8 cellular contexts compared by ENCODE assay signal in the genomic region with DNA sequence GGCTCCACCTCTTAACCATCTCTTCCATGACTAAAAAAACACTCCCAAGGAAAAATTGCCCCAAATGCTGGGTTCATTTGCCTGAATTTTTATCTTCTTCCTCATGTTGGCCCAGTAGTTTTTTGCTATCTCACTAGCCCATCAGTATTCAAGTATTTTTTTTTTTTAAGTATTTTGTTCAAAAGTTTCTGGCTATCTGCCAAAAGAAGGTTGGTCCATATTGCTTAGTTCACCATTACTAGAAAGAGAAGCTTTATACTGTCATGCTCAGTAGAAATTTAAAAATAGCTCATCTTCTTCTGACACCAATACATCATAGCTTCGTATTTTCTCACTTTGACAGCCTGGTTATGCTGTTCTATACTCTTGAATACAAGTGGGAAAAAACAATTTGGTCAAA. TPM values are rescaled to one million over a fixed set of nuclear protein-coding genes. Genes with fewer than 3 reads are reported as not detected.
"Had no signal": no experiment of that assay in that cellular context is flagged by ENCODE, and none has a peak within 500 bp of the region (broad histone marks: within the 10 kb centered on the region; RNA-seq: fewer than 3 reads in every experiment).

No MANE protein-coding gene starts in this region.

- FAIRE-seq: HepG2, HTR-8/SVneo had no signal

- H3K9ac ChIP-seq: KMS-11 had no signal

- H3K4me2 ChIP-seq: KMS-11 had no signal

- H3K27ac ChIP-seq: HL-60, KMS-11 had no signal

- ATAC-seq: HepG2 had no signal

- DNase-seq: IMR-90, KBM-7, KG1 had no signal

RNA-seq across cellular contexts. Expression of gene PDE9A, which starts 41.0 kb away (rescaled TPM):
- polyA plus RNA-seq: IgD-negative memory B cell had no signal
